In genomic region chr4:40995850-40996249, GRCh38 we compare ENCODE assay signal across 17 cellular contexts.
DNase-seq lines count a peak whose midpoint lies in the region; ATAC-seq, FAIRE-seq and TF ChIP-seq lines count a peak whose summit lies in the region.
"Had no signal": no experiment of that assay in that cellular context is flagged by ENCODE, and none has a peak within 500 bp of the region (broad histone marks: within the 10 kb centered on the region; RNA-seq: fewer than 3 reads in every experiment).

No MANE protein-coding gene starts in this region.

- H3K4me1 ChIP-seq in hepatocyte (ENCODE audit: insufficient read depth) (peaks cover 2% of the 10 kb centered on the region), small intestine (ENCODE audit: control insufficient read depth in 2 of 2, insufficient read depth in 1 of 2, low read depth in 1 of 2, low read length in 1 of 2) (no peaks in the 10 kb centered on the region)
- H3K4me1 ChIP-seq: sigmoid colon had no signal

- no peak for TF ChIP-seq CTCF in hepatocyte (IDR thresholded peaks at IDR 0.05; ENCODE audit: poor library complexity)

- no peaks in the 10 kb centered on the region for H3K9me2 ChIP-seq in hepatocyte (replicated peaks; ENCODE audit: insufficient read depth)

- no peak for FAIRE-seq in small intestine (lab: Jason Lieb, UNC)
- FAIRE-seq: A204.1 had no signal

- no peak overlapping the region for H3K4me3 ChIP-seq in hepatocyte
- no peak overlapping the region for H3K4me3 ChIP-seq in small intestine (ENCODE audit: low read depth in 1 of 2, low read length in 2 of 2)
- H3K4me3 ChIP-seq: sigmoid colon had no signal

- no peak overlapping the region for H3K4me2 ChIP-seq in hepatocyte

- no peak for ATAC-seq in GM19455 (IDR thresholded peaks at IDR 0.05; ENCODE audit: unreplicated experiment)
- no peak for ATAC-seq in HG02678 (IDR thresholded peaks at IDR 0.05; ENCODE audit: unreplicated experiment)
- ATAC-seq: activated CD4-positive, CD25-positive, alpha-beta regulatory T cell treated with anti-CD3 and anti-CD28 coated beads, Interleukin-2, amount 50 U/mL, for 24 hours; esophagus mucosa; T-cell had no signal

- H2AFZ ChIP-seq in hepatocyte = no peak overlapping the region

- H3K36me3 ChIP-seq in hepatocyte (replicated peaks; ENCODE audit: insufficient read depth, low read depth) (no peaks in the 10 kb centered on the region), small intestine (ENCODE audit: control insufficient read depth in 2 of 2, insufficient read depth in 2 of 2, low read length in 2 of 2) (no peaks in the 10 kb centered on the region)
- H3K36me3 ChIP-seq: neutrophil, sigmoid colon had no signal

- no peaks in the 10 kb centered on the region for H3K9me3 ChIP-seq in hepatocyte (ENCODE audit: low read depth)
- no peaks in the 10 kb centered on the region for H3K9me3 ChIP-seq in small intestine (ENCODE audit: control insufficient read depth, low read depth)
- H3K9me3 ChIP-seq: neutrophil, sigmoid colon had no signal

- H3K27me3 ChIP-seq in hepatocyte (no peaks in the 10 kb centered on the region), small intestine (ENCODE audit: control insufficient read depth in 2 of 2, insufficient read depth in 2 of 2, low read length in 2 of 2) (no peaks in the 10 kb centered on the region)
- H3K27me3 ChIP-seq: neutrophil, sigmoid colon had no signal

- H4K20me1 ChIP-seq in hepatocyte (ENCODE audit: insufficient read depth, poor library complexity, severe bottlenecking) = no peaks in the 10 kb centered on the region

- WGBS in hepatocyte (ENCODE audit: low lambda C conversion rate, missing lambda C conversion rate) = 85% methylated on average over 2 of the region's 2 CpGs
- 70 to 92% (median 88%) methylated on average over 2 of the region's 2 CpGs for WGBS in small intestine, 3 donors

- DNase-seq in NCI-H345 (lab: John Stamatoyannopoulos, UW) (peak; percentile 28), NCI-H345 treated with DMSO at 0.1 percent for 48 hours (lab: John Stamatoyannopoulos, UW; ENCODE audit: unreplicated experiment) (no peak), NCI-H2196 (lab: John Stamatoyannopoulos, UW; ENCODE audit: unreplicated experiment) (peak; percentile 38), epithelial cell of prostate (ENCODE audit: low read depth, low spot score) (no peak), hepatocyte (ENCODE audit: low spot score) (no peak), small intestine (no peak)
- DNase-seq: activated CD8-positive, alpha-beta memory T cell treated with anti-CD3 and anti-CD28 coated beads, Interleukin-2, amount 50 U/mL, for 48 hours; NCI-H2171 treated with DMSO at 0.1 percent for 48 hours; OCI-M1; sigmoid colon; T-cell had no signal

- H3K27ac ChIP-seq in epithelial cell of prostate = peak overlapping the region; percentile 95
- no peak overlapping the region for H3K27ac ChIP-seq in hepatocyte
- no peak overlapping the region for H3K27ac ChIP-seq in small intestine (ENCODE audit: low read depth in 1 of 2, low read length in 1 of 2)
- H3K27ac ChIP-seq: neutrophil, sigmoid colon had no signal

- peaks cover 20% of the 10 kb centered on the region for H3K79me2 ChIP-seq in hepatocyte

Comparison
In these comparisons a context has a peak if more than half of its experiments do, and no peak if none do; other contexts are left out.
1. DNase-seq: peak in NCI-H345 (single experiment) and NCI-H2196 (single experiment); none in NCI-H345 treated with DMSO at 0.1 percent for 48 hours (single experiment), epithelial cell of prostate (single experiment), hepatocyte (single experiment) and small intestine (single experiment).